ENCODE assay signal across 19 cellular contexts in genomic region chr15:51312132-51312531, GRCh38. TPM values are rescaled to one million over a fixed set of nuclear protein-coding genes. Genes with fewer than 3 reads are reported as not detected.
DNase-seq lines count a peak whose midpoint lies in the region; ATAC-seq, FAIRE-seq and TF ChIP-seq lines count a peak whose summit lies in the region.
"Had no signal": no experiment of that assay in that cellular context is flagged by ENCODE, and none has a peak within 500 bp of the region (broad histone marks: within the 10 kb centered on the region; RNA-seq: fewer than 3 reads in every experiment).

No MANE protein-coding gene starts in this region.

- H3K27me3 Mint-ChIP-seq in WTC11 (ENCODE audit: low read depth): no peaks in the 10 kb centered on the region; the same call in 1 of the 2 replicates
- H3K27me3 Mint-ChIP-seq: activated CD4-positive, alpha-beta T cell treated with anti-CD3 and anti-CD28 coated beads for 36 hours had no signal

- H3K27ac Mint-ChIP-seq in WTC11: no peak overlapping the region
- H3K27ac Mint-ChIP-seq: activated CD4-positive, alpha-beta T cell treated with anti-CD3 and anti-CD28 coated beads for 36 hours had no signal

- TF ChIP-seq CTCF in WTC11 (IDR thresholded peaks at IDR 0.05): no peak

- ATAC-seq in WTC11 (no peak), GM21528 (IDR thresholded peaks at IDR 0.05; ENCODE audit: low FRiP score, unreplicated experiment) (no peak)
- ATAC-seq: activated CD4-positive, alpha-beta T cell treated with anti-CD3 and anti-CD28 coated beads for 36 hours had no signal

- FAIRE-seq in islet of Langerhans (lab: Jason Lieb, UNC): peak; percentile 75
- FAIRE-seq: kidney had no signal

- H3K4me1 Mint-ChIP-seq in WTC11: peaks cover 7% of the 10 kb centered on the region
- H3K4me1 Mint-ChIP-seq: activated CD4-positive, alpha-beta T cell treated with anti-CD3 and anti-CD28 coated beads for 36 hours had no signal

- POLR2A ChIA-PET in WTC11 (lab: Charles Lee): no interaction called here

- CTCF ChIA-PET in WTC11 (lab: Charles Lee): interaction anchor here (1.3 to 1.5 kb wide), 2 partner anchors 22 to 149 kb away, joined by 3 read pairs; no protein-coding TSS in a partner anchor

- no peaks in the 10 kb centered on the region for H3K9me3 Mint-ChIP-seq in WTC11

- H3K4me3 Mint-ChIP-seq in WTC11: no peak overlapping the region
- H3K4me3 Mint-ChIP-seq: activated CD4-positive, alpha-beta T cell treated with anti-CD3 and anti-CD28 coated beads for 36 hours had no signal

- DNase-seq in AML-193 (lab: John Stamatoyannopoulos, UW) (peak; percentile 6), H4 (ENCODE audit: low spot score) (peak; percentile 83), WTC11 (ENCODE audit: low spot score) (no peak), SHP77 treated with DMSO at 0.1 percent for 48 hours (lab: John Stamatoyannopoulos, UW) (no peak), RKO (ENCODE audit: low spot score) (no peak)
- DNase-seq: activated CD4-positive, alpha-beta T cell treated with anti-CD3 and anti-CD28 coated beads for 36 hours; activated naive CD4-positive, alpha-beta T cell; C1 segment of cervical spinal cord; DND-41; heart right ventricle; kidney; midbrain; MM.1S; SIG-M5; sigmoid colon; stimulated activated CD4-positive, alpha-beta T cell treated with anti-CD3 and anti-CD28 coated beads, Interleukin-4, amount 100 ng/mL, for 1 hour had no signal

- H3K36me3 Mint-ChIP-seq in WTC11: no peaks in the 10 kb centered on the region

TF ChIP-seq in WTC11, 78 proteins besides CTCF, POLR2A, EP300 and RAD21:
- TF ChIP-seq GABPB1 (CRISPR knock-in tag; IDR thresholded peaks at IDR 0.05) (peak; percentile 93), ZNF416 (CRISPR knock-in tag; IDR thresholded peaks at IDR 0.05) (no peak)

RNA-seq across cellular contexts. Expression of gene CYP19A1, which starts 26.3 kb away (rescaled TPM):
- 0.90 and 4.8 TPM in 2 replicates for total RNA-seq in H4 (2014; rRNA removed; shearing (Covaris generic))
- total RNA-seq in WTC11 (2021): not detected in 3 replicates
- total RNA-seq: activated CD4-positive, alpha-beta T cell treated with anti-CD3 and anti-CD28 coated beads for 36 hours had no signal

RNA-seq across cellular contexts. Expression of gene GLDN, which starts 29.3 kb away (rescaled TPM):
- 55.3 and 66.0 TPM in 2 replicates for total RNA-seq in H4 (2014; rRNA removed; shearing (Covaris generic))
- total RNA-seq in WTC11 (2021): 0.77 to 1.8 TPM (median 1.7 TPM) in 3 replicates
- total RNA-seq: activated CD4-positive, alpha-beta T cell treated with anti-CD3 and anti-CD28 coated beads for 36 hours; T-helper 2 cell treated with Interferon-gamma antibody and Interleukin-4, amounts not matched to agents 100 ng/mL and 5 ng/mL, for 36 hours had no signal

Comparison
In these comparisons a context has a peak if more than half of its experiments do, and no peak if none do; other contexts are left out.
1. DNase-seq: peak in AML-193 (2 of 2) and H4 (single experiment); none in WTC11 (single experiment), SHP77 treated with DMSO at 0.1 percent for 48 hours (single experiment) and RKO (single experiment).
2. RNA of gene GLDN, which starts 29.3 kb away (total RNA-seq): 55.3 to 66.0 TPM in H4; 0.77 to 1.8 TPM in WTC11; every median in the first group is over 10 times any median in the second.